14 cellular contexts compared by ENCODE assay signal in the genomic region with DNA sequence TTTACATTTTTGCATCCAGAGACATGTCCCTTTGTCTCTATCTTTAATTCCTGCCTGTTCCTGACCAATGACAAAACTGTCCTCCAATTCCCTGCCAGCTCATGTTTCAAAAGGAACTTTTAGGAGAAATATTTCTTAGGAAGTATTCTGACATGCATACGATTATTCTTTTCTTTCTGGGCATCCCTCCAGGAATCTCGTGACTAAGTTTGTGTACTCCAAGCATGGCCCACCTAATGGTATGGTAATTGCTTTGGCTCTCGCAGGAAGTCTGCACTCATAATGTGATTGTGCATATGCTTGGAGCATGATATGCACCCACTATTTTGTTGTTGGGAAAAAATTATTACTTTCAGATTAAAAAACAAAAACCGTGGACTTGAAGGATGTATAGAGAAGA.
DNase-seq lines count a peak whose midpoint lies in the region; TF ChIP-seq lines count a peak whose summit lies in the region.
"Had no signal": no experiment of that assay in that cellular context is flagged by ENCODE, and none has a peak within 500 bp of the region (broad histone marks: within the 10 kb centered on the region; RNA-seq: fewer than 3 reads in every experiment).

No MANE protein-coding gene starts in this region.

- H3K4me3 ChIP-seq in ACC112 (ENCODE audit: low read depth, low read length) (no peak overlapping the region), foreskin fibroblast (ENCODE audit: low read depth in 1 of 2, low read length in 2 of 2) (no peak overlapping the region)
- H3K4me3 ChIP-seq: PC-9 had no signal

- no peaks in the 10 kb centered on the region for H3K9me3 Mint-ChIP-seq in brain
- H3K9me3 Mint-ChIP-seq: CD8-positive, alpha-beta T cell had no signal

- no peaks in the 10 kb centered on the region for H3K36me3 Mint-ChIP-seq in brain
- H3K36me3 Mint-ChIP-seq: CD8-positive, alpha-beta T cell had no signal

- H3K27me3 Mint-ChIP-seq in brain = peaks cover 4% of the 10 kb centered on the region

- peaks cover 17% of the 10 kb centered on the region for H3K4me1 ChIP-seq in ACC112 (ENCODE audit: control insufficient read depth, insufficient read depth, low read length, unreplicated experiment)

- H3K4me1 Mint-ChIP-seq in brain = peaks cover 9% of the 10 kb centered on the region

- H3K27ac Mint-ChIP-seq in brain = peak overlapping the region in 3 of 5 experiments; percentile 0 to 20 (median 7)
- H3K27ac Mint-ChIP-seq: CD8-positive, alpha-beta T cell had no signal

- DNase-seq in H4 (ENCODE audit: low spot score) (peak; percentile 18), foreskin fibroblast (peak; percentile 24 to 92), cerebellar cortex (ENCODE audit: low spot score) (no peak), 8988T (no peak), epidermal melanocyte (ENCODE audit: insufficient read length, low spot score) (no peak)
- DNase-seq: CD8-positive, alpha-beta T cell; NCI-H1092; NCI-H1930; NCI-H2171; NCI-H446 treated with DMSO at 0.1 percent for 48 hours; NCI-H748 treated with DMSO at 0.1 percent for 48 hours; PC-9 had no signal

- H3K36me3 ChIP-seq in ACC112 (ENCODE audit: insufficient read depth, low read length) = no peaks in the 10 kb centered on the region

- TF ChIP-seq CTCF in brain (conservative IDR thresholded peaks at IDR 0.05) (no peak), foreskin fibroblast (IDR thresholded peaks at IDR 0.05; ENCODE audit: low read depth, low read length) (no peak)

- no peak overlapping the region for H2AFZ ChIP-seq in ACC112 (ENCODE audit: low read length, unreplicated experiment)
- H2AFZ ChIP-seq: PC-9 had no signal

- peak overlapping the region in 1 of 5 experiments; percentile 31 for H3K4me3 Mint-ChIP-seq in brain
- H3K4me3 Mint-ChIP-seq: CD8-positive, alpha-beta T cell had no signal

- no peaks in the 10 kb centered on the region for H3K27me3 ChIP-seq in ACC112 (ENCODE audit: insufficient read depth, low read length)

- H3K79me2 ChIP-seq in ACC112 (ENCODE audit: control insufficient read depth, insufficient read depth, low read length, unreplicated experiment) = no peaks in the 10 kb centered on the region

- H3K27ac ChIP-seq in ACC112 (ENCODE audit: low read depth, low read length) = peak overlapping the region; percentile 3; the same call in 1 of the 2 replicates
- H3K27ac ChIP-seq: PC-9 had no signal

Comparison
In these comparisons a context has a peak if more than half of its experiments do, and no peak if none do; other contexts are left out.
1. DNase-seq: peak in H4 (single experiment) and foreskin fibroblast (2 of 2); none in cerebellar cortex (single experiment), 8988T (single experiment) and epidermal melanocyte (single experiment).